In the genomic region with DNA sequence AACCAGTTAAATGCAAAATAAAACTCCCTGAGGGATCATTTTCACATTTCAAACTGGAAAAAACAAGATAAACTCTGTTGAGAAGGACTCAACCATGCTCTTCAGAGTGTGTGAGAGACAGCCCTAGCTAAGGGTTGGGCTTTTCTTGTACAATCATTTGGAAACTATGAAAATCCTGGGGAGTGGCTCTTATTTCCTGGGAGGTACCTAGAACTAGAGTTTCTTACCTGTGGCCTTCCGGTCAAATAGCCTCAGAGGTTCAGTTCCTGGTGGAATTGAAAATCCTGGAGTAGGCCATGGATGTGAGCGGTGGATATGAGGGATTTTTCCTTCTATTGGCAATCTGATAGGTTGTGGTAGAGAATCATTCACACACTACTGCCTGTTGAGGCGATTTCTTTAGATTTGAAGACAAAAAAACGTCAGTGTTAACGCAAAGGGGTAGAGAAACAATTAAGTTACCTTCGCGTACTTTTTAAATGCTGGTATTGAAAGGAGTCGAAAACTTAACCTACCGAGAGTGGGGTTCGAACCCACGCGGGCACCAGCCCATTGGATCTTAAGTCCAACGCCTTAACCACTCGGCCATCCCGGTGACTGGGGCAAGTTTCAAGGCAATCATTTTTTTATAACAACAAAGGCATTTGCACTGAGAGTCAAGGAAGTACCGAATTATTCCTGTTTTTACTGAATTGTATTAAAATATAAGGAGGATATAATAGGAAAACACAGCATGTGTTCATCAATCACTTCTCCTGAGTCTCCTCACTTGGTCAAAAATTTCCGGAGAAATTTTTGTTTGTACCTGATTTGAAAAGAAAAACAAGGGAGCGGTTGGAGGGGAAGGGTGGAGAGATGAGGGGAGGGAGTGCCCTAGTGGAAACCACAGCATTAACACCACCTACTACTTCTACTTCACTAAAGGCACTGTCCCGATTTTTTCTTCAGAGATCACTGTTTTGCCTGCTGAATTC, we compare ENCODE assay signal across 1 cellular context.
TF ChIP-seq lines count a peak whose summit lies in the region.

No MANE protein-coding gene starts in this region.

TF ChIP-seq in GM23338, 12 proteins besides CTCF, POLR2A, EP300 and RAD21 (continued from another document):
- no peak for TF ChIP-seq STAT1 (IDR thresholded peaks at IDR 0.05; ENCODE audit: unreplicated experiment)
